In the genomic region with DNA sequence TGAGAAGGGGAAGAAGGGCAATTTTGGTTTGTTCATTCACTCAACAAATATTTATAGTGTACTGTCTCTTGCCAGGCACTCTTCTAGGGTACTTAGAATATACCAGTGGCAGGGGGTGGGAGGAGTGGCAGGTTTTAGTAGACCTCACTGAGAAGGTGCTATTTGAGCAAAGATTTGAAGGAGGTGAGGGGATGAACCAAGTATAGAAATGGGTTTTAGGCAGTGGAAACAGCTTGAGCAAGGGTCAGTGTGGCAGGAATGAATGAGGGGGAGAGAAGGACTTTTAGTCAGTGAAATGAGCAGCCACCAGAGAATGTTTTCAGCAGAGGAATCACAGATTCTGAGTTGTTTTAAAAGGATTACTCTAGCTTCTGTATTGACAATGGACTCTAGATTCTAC, we compare ENCODE assay signal across 1 cellular context.
TF ChIP-seq lines count a peak whose summit lies in the region.

No MANE protein-coding gene starts in this region.

TF ChIP-seq in HepG2, 621 proteins besides CTCF, POLR2A, EP300 and RAD21:
- TF ChIP-seq ZNF557 (CRISPR knock-in tag; IDR thresholded peaks at IDR 0.05) (no peak), TRAFD1 (CRISPR knock-in tag; IDR thresholded peaks at IDR 0.05; ENCODE audit: borderline replicate concordance) (no peak), ZSCAN20 (CRISPR knock-in tag; IDR thresholded peaks at IDR 0.05; ENCODE audit: borderline replicate concordance) (no peak), TGIF2 (CRISPR knock-in tag; IDR thresholded peaks at IDR 0.05) (no peak), ZNF143 (CRISPR knock-in tag; IDR thresholded peaks at IDR 0.05) (no peak), ZNF564 (CRISPR knock-in tag; IDR thresholded peaks at IDR 0.05) (no peak), EZH2 (conservative IDR thresholded peaks at IDR 0.05; ENCODE audit: low read depth, low read length) (no peak), BHLHE40 (IDR thresholded peaks at IDR 0.05; ENCODE audit: low read length) (no peak), WIZ (CRISPR knock-in tag; IDR thresholded peaks at IDR 0.05) (no peak)
